In genomic region chr5:43145071-43145470, GRCh38 we compare ENCODE assay signal across 32 cellular contexts. TPM values are rescaled to one million over a fixed set of nuclear protein-coding genes. Genes with fewer than 3 reads are reported as not detected.
"Had no signal": no experiment of that assay in that cellular context is flagged by ENCODE, and none has a peak within 500 bp of the region (broad histone marks: within the 10 kb centered on the region; RNA-seq: fewer than 3 reads in every experiment).

No MANE protein-coding gene starts in this region.

- H3K27ac Mint-ChIP-seq: activated CD4-positive, alpha-beta memory T cell treated with anti-CD3 and anti-CD28 coated beads for 36 hours; activated CD4-positive, alpha-beta T cell treated with anti-CD3 and anti-CD28 coated beads for 36 hours; activated CD4-positive, alpha-beta T cell treated with anti-CD3 and anti-CD28 coated beads, Interleukin-2, amount 10 ng/mL, durations not matched to agents 24 days and 14 days; activated CD8-positive, alpha-beta T cell treated with anti-CD3 and anti-CD28 coated beads, Interleukin-2, amount 10 ng/mL, durations not matched to agents 7 days and 5 days; activated naive CD8-positive, alpha-beta T cell; activated T-cell treated with anti-CD3 and anti-CD28 coated beads, Interleukin-2, amount 50 U/mL, for 24 hours; activated T-cell treated with anti-CD3 and anti-CD28 coated beads, Interleukin-2, amount 50 U/mL, for 72 hours; dendritic cell treated with granulocyte-macrophage colony-stimulating factor and Interleukin-4, amounts not matched to agents 40 ng/mL and 50 ng/mL, for 4 days; endodermal cell; T-helper 17 cell had no signal

- H3K27me3 ChIP-seq: brain microvascular endothelial cell, dorsolateral prefrontal cortex had no signal

- H3K27me3 Mint-ChIP-seq: activated CD4-positive, alpha-beta memory T cell treated with anti-CD3 and anti-CD28 coated beads for 36 hours; activated CD4-positive, alpha-beta T cell treated with anti-CD3 and anti-CD28 coated beads for 36 hours; activated CD4-positive, alpha-beta T cell treated with anti-CD3 and anti-CD28 coated beads, Interleukin-2, amount 10 ng/mL, durations not matched to agents 24 days and 14 days; activated CD8-positive, alpha-beta memory T cell treated with anti-CD3 and anti-CD28 coated beads, Interleukin-2, amount 10 ng/mL, durations not matched to agents 7 days and 5 days; activated naive CD8-positive, alpha-beta T cell; activated T-cell treated with anti-CD3 and anti-CD28 coated beads, Interleukin-2, amount 50 U/mL, for 24 hours; central memory CD8-positive, alpha-beta T cell; dendritic cell treated with granulocyte-macrophage colony-stimulating factor and Interleukin-4, amounts not matched to agents 40 ng/mL and 50 ng/mL, for 4 days; T-helper 17 cell had no signal

- H3K27ac ChIP-seq: brain microvascular endothelial cell, coronary artery, dorsolateral prefrontal cortex, WERI-Rb-1 had no signal

- H3K4me1 Mint-ChIP-seq: endodermal cell had no signal

- H3K4me3 ChIP-seq: coronary artery, dorsolateral prefrontal cortex had no signal

- ATAC-seq: activated CD4-positive, alpha-beta T cell treated with anti-CD3 and anti-CD28 coated beads for 36 hours; activated CD8-positive, alpha-beta memory T cell treated with anti-CD3 and anti-CD28 coated beads, Interleukin-2, amount 10 ng/mL, durations not matched to agents 7 days and 5 days; activated CD8-positive, alpha-beta T cell treated with anti-CD3 and anti-CD28 coated beads, Interleukin-2, amount 10 ng/mL, durations not matched to agents 7 days and 5 days; activated T-cell treated with anti-CD3 and anti-CD28 coated beads, Interleukin-2, amount 50 U/mL, for 72 hours; esophagus mucosa; T-helper 17 cell had no signal

- DNase-seq: activated CD4-positive, alpha-beta memory T cell treated with anti-CD3 and anti-CD28 coated beads for 36 hours; activated CD4-positive, alpha-beta T cell treated with anti-CD3 and anti-CD28 coated beads for 36 hours; activated CD4-positive, alpha-beta T cell treated with anti-CD3 and anti-CD28 coated beads, Interleukin-2, amount 10 ng/mL, durations not matched to agents 24 days and 14 days; activated CD4-positive, CD25-positive, alpha-beta regulatory T cell; activated CD4-positive, CD25-positive, alpha-beta regulatory T cell treated with anti-CD3 and anti-CD28 coated beads, Interleukin-2, amount 50 U/mL, for 72 hours; activated CD8-positive, alpha-beta memory T cell treated with anti-CD3 and anti-CD28 coated beads, Interleukin-2, amount 10 ng/mL, durations not matched to agents 7 days and 5 days; activated CD8-positive, alpha-beta memory T cell treated with anti-CD3 and anti-CD28 coated beads, Interleukin-2, amount 50 U/mL, for 4 hours; activated CD8-positive, alpha-beta T cell treated with anti-CD3 and anti-CD28 coated beads, Interleukin-2, amount 10 ng/mL, durations not matched to agents 7 days and 5 days; activated effector memory CD4-positive, alpha-beta T cell treated with Interleukin-2 at 50 U/mL for 16 hours; activated gamma-delta T cell treated with Interleukin-2 at 50 U/mL for 16 hours; activated naive CD4-positive, alpha-beta T cell treated with anti-CD3 and anti-CD28 coated beads, Interleukin-2, amount 50 U/mL, for 16 hours; activated naive CD4-positive, alpha-beta T cell treated with Interleukin-2 at 50 U/mL for 16 hours; activated T-cell treated with anti-CD3 and anti-CD28 coated beads, Interleukin-2, amount 50 U/mL, for 24 hours; activated T-cell treated with anti-CD3 and anti-CD28 coated beads, Interleukin-2, amount 50 U/mL, for 72 hours; amniotic stem cell; anterior cingulate cortex; brain microvascular endothelial cell; dorsolateral prefrontal cortex; effector memory CD4-positive, alpha-beta T cell; endodermal cell; foreskin fibroblast; T-helper 1 cell; T-helper 17 cell; T1000; WERI-Rb-1 had no signal

- H3K4me3 Mint-ChIP-seq: activated CD4-positive, alpha-beta memory T cell treated with anti-CD3 and anti-CD28 coated beads for 36 hours; activated CD4-positive, alpha-beta T cell treated with anti-CD3 and anti-CD28 coated beads for 36 hours; activated CD4-positive, alpha-beta T cell treated with anti-CD3 and anti-CD28 coated beads, Interleukin-2, amount 10 ng/mL, durations not matched to agents 24 days and 14 days; activated CD8-positive, alpha-beta memory T cell treated with anti-CD3 and anti-CD28 coated beads, Interleukin-2, amount 10 ng/mL, durations not matched to agents 7 days and 5 days; activated CD8-positive, alpha-beta T cell treated with anti-CD3 and anti-CD28 coated beads, Interleukin-2, amount 10 ng/mL, durations not matched to agents 7 days and 5 days; activated naive CD8-positive, alpha-beta T cell; activated T-cell treated with anti-CD3 and anti-CD28 coated beads, Interleukin-2, amount 50 U/mL, for 24 hours; activated T-cell treated with anti-CD3 and anti-CD28 coated beads, Interleukin-2, amount 50 U/mL, for 72 hours; central memory CD8-positive, alpha-beta T cell; dendritic cell treated with granulocyte-macrophage colony-stimulating factor and Interleukin-4, amounts not matched to agents 40 ng/mL and 50 ng/mL, for 4 days; endodermal cell; T-helper 17 cell; T-helper 2 cell treated with Interferon-gamma antibody and Interleukin-4, amounts not matched to agents 5 μg/mL and 100 μg/mL, for 36 hours had no signal

- H3K9me3 Mint-ChIP-seq: activated CD4-positive, alpha-beta memory T cell treated with anti-CD3 and anti-CD28 coated beads for 36 hours; activated CD4-positive, alpha-beta T cell treated with anti-CD3 and anti-CD28 coated beads, Interleukin-2, amount 10 ng/mL, durations not matched to agents 24 days and 14 days; activated T-cell treated with anti-CD3 and anti-CD28 coated beads, Interleukin-2, amount 50 U/mL, for 24 hours; activated T-cell treated with anti-CD3 and anti-CD28 coated beads, Interleukin-2, amount 50 U/mL, for 72 hours; central memory CD8-positive, alpha-beta T cell; dendritic cell treated with granulocyte-macrophage colony-stimulating factor and Interleukin-4, amounts not matched to agents 40 ng/mL and 50 ng/mL, for 4 days; endodermal cell; T-helper 2 cell treated with Interferon-gamma antibody and Interleukin-4, amounts not matched to agents 5 μg/mL and 100 μg/mL, for 36 hours had no signal

RNA-seq across cellular contexts. Expression of gene NIM1K, which starts 47.0 kb away (rescaled TPM):
- total RNA-seq: bronchial epithelial cell, endodermal cell, esophagus mucosa had no signal
